ENCODE assay signal across 8 cellular contexts in genomic region chr21:25385912-25386474, GRCh38.
DNase-seq lines count a peak whose midpoint lies in the region; ATAC-seq and TF ChIP-seq lines count a peak whose summit lies in the region.

No MANE protein-coding gene starts in this region.

- peak overlapping the region in 1 of 9 donors; percentile 53 for H3K27ac Mint-ChIP-seq in naive thymus-derived CD4-positive, alpha-beta T cell

- H3K9me3 ChIP-seq in SJCRH30 (replicated peaks), result no peaks in the 10 kb centered on the region
- no peaks in the 10 kb centered on the region for H3K9me3 ChIP-seq in naive thymus-derived CD4-positive, alpha-beta T cell (ENCODE audit: control insufficient read depth in 2 of 3, low read length in 3 of 3)

- H3K36me3 Mint-ChIP-seq in naive thymus-derived CD4-positive, alpha-beta T cell, result no peaks in the 10 kb centered on the region

- intact Hi-C loops in naive thymus-derived CD4-positive, alpha-beta T cell (cut with micrococcal nuclease), result loop anchor here (1.0 to 10.0 kb wide), 8 partner anchors 36 to 1533 kb away; no protein-coding TSS in a partner anchor

- no peaks in the 10 kb centered on the region for H3K36me3 ChIP-seq in SJCRH30
- H3K36me3 ChIP-seq in naive thymus-derived CD4-positive, alpha-beta T cell (ENCODE audit: control insufficient read depth in 2 of 3, insufficient read depth in 3 of 3, low read length in 3 of 3), result no peaks in the 10 kb centered on the region

- no peaks in the 10 kb centered on the region for H3K4me1 ChIP-seq in SJCRH30
- no peaks in the 10 kb centered on the region for H3K4me1 ChIP-seq in naive thymus-derived CD4-positive, alpha-beta T cell (ENCODE audit: control insufficient read depth in 2 of 2, insufficient read depth in 2 of 2, low read length in 2 of 2)

- peak; percentile 49 for ATAC-seq in GM18517 (IDR thresholded peaks at IDR 0.05; ENCODE audit: unreplicated experiment)
- ATAC-seq in esophagus mucosa, result peak; percentile 69
- ATAC-seq in naive thymus-derived CD4-positive, alpha-beta T cell, result peak; percentile 57
- no peak for ATAC-seq in HG03196 (IDR thresholded peaks at IDR 0.05; ENCODE audit: unreplicated experiment)
- ATAC-seq in GM21723 (IDR thresholded peaks at IDR 0.05; ENCODE audit: unreplicated experiment), result no peak

- TF ChIP-seq CTCF in AG10803 (conservative IDR thresholded peaks at IDR 0.05; ENCODE audit: low read length), result peak; percentile 85

- no peaks in the 10 kb centered on the region for H3K9me3 Mint-ChIP-seq in naive thymus-derived CD4-positive, alpha-beta T cell

- peaks cover 0 to 13% (median 11%) of the 10 kb centered on the region in 5 donors for H3K27me3 Mint-ChIP-seq in naive thymus-derived CD4-positive, alpha-beta T cell

- H3K27me3 ChIP-seq in SJCRH30, result no peaks in the 10 kb centered on the region
- H3K27me3 ChIP-seq in naive thymus-derived CD4-positive, alpha-beta T cell (ENCODE audit: control insufficient read depth in 2 of 2, insufficient read depth in 2 of 2, low read length in 2 of 2), result no peaks in the 10 kb centered on the region

- no peak overlapping the region for H3K4me3 Mint-ChIP-seq in naive thymus-derived CD4-positive, alpha-beta T cell

- H3K27ac ChIP-seq in SJCRH30, result no peak overlapping the region
- no peak overlapping the region for H3K27ac ChIP-seq in naive thymus-derived CD4-positive, alpha-beta T cell (ENCODE audit: low read depth, low read length)

- H3K4me3 ChIP-seq in AG10803 (ENCODE audit: low read length), result no peak overlapping the region
- no peak overlapping the region for H3K4me3 ChIP-seq in SJCRH30
- no peak overlapping the region for H3K4me3 ChIP-seq in naive thymus-derived CD4-positive, alpha-beta T cell (ENCODE audit: low read length)

- CTCF ChIA-PET in naive thymus-derived CD4-positive, alpha-beta T cell (lab: Charles Lee), result interaction anchor here (0.6 to 1.1 kb wide), 3 partner anchors 27 to 1733 kb away, joined by 3 read pairs; no protein-coding TSS in a partner anchor

- H3K4me1 Mint-ChIP-seq in naive thymus-derived CD4-positive, alpha-beta T cell, result peaks cover 0 to 9% (median 6%) of the 10 kb centered on the region in 7 donors

- DNase-seq in AG10803 (ENCODE audit: low read depth) (peak; percentile 71), NCI-H1092 (lab: John Stamatoyannopoulos, UW) (peak; percentile 45), SJCRH30 (peak; percentile 16 to 83)
- peak in 5 of 9 donors; percentile 14 to 35 (median 25) for DNase-seq in naive thymus-derived CD4-positive, alpha-beta T cell

- POLR2A ChIA-PET in naive thymus-derived CD4-positive, alpha-beta T cell (lab: Charles Lee), result no interaction called here

Comparison
In these comparisons a context has a peak if more than half of its experiments do, and no peak if none do; other contexts are left out.
1. ATAC-seq: peak in GM18517 (single experiment), esophagus mucosa (single experiment) and naive thymus-derived CD4-positive, alpha-beta T cell (single experiment); none in HG03196 (single experiment) and GM21723 (single experiment).
2. Peak in every context shown above with its lines, with median percentiles within 50 percentile points of each other: DNase-seq.